In genomic region chr19:48905664-48906063, GRCh38 we compare ENCODE assay signal across 27 cellular contexts. TPM values are rescaled to one million over a fixed set of nuclear protein-coding genes. Genes with fewer than 3 reads are reported as not detected.
DNase-seq lines count a peak whose midpoint lies in the region; ATAC-seq, FAIRE-seq and TF ChIP-seq lines count a peak whose summit lies in the region.
"Had no signal": no experiment of that assay in that cellular context is flagged by ENCODE, and none has a peak within 500 bp of the region (broad histone marks: within the 10 kb centered on the region; RNA-seq: fewer than 3 reads in every experiment).

No MANE protein-coding gene starts in this region.

- no peak overlapping the region for H3K9ac ChIP-seq in parathyroid adenoma
- H3K9ac ChIP-seq: KMS-11 had no signal

- no peaks in the 10 kb centered on the region for H3K9me3 ChIP-seq in parathyroid adenoma (ENCODE audit: control insufficient read depth, low read length)
- H3K9me3 ChIP-seq in upper lobe of left lung, result no peaks in the 10 kb centered on the region
- no peaks in the 10 kb centered on the region for H3K9me3 ChIP-seq in pancreas
- H3K9me3 ChIP-seq: Caco-2 had no signal

- TF ChIP-seq POLR2A in upper lobe of left lung (IDR thresholded peaks at IDR 0.05), result no peak

- TF ChIP-seq CTCF in RWPE1 (conservative IDR thresholded peaks at IDR 0.05; ENCODE audit: low read depth) (no peak), parathyroid adenoma (IDR thresholded peaks at IDR 0.05) (no peak), upper lobe of left lung (IDR thresholded peaks at IDR 0.05) (no peak), pancreas (IDR thresholded peaks at IDR 0.05) (no peak)

- CTCF ChIA-PET in RWPE1 (lab: Yijun Ruan, JAX), result interaction anchor here (0.6 to 0.7 kb wide), 2 partner anchors 64 to 166 kb away, joined by 4 read pairs; no protein-coding TSS in a partner anchor

- H3K27ac ChIP-seq in RWPE1 (peak overlapping the region; percentile 15; the same call in 1 of the 2 replicates), parathyroid adenoma (peak overlapping the region; percentile 93), upper lobe of left lung (peak overlapping the region; percentile 38 to 57 (median 51)), pancreas (no peak overlapping the region)
- H3K27ac ChIP-seq: KMS-11 had no signal

- H3K27me3 ChIP-seq in parathyroid adenoma (ENCODE audit: control insufficient read depth, insufficient read depth, low read length) (no peaks in the 10 kb centered on the region), upper lobe of left lung (no peaks in the 10 kb centered on the region), pancreas (no peaks in the 10 kb centered on the region)

- no peak overlapping the region for H3K4me2 ChIP-seq in parathyroid adenoma (ENCODE audit: low read length)
- H3K4me2 ChIP-seq: KMS-11 had no signal

- intact Hi-C loops in pancreas (cut with DNase I), result no loop called here

- 82 to 93% methylated on average over 9 to 14 of the region's 14 CpGs for WGBS in upper lobe of left lung, 2 donors
- 91 to 95% methylated on average over 14 of the region's 14 CpGs for WGBS in pancreas, 2 donors

- FAIRE-seq in pancreas (lab: Jason Lieb, UNC), result no peak
- FAIRE-seq: GM12878 had no signal

- peaks cover 18% of the 10 kb centered on the region for H3K79me2 ChIP-seq in parathyroid adenoma

- no peak for TF ChIP-seq EP300 in upper lobe of left lung (IDR thresholded peaks at IDR 0.05)

- H3K4me1 ChIP-seq in parathyroid adenoma (peaks cover 39% of the 10 kb centered on the region), upper lobe of left lung (peaks cover 39 to 50% (median 48%) of the 10 kb centered on the region in 4 donors), pancreas (peaks cover 0 to 10% (median 9%) of the 10 kb centered on the region in 3 donors)

- H3K36me3 ChIP-seq in parathyroid adenoma (ENCODE audit: control insufficient read depth, insufficient read depth, low read length) (no peaks in the 10 kb centered on the region), upper lobe of left lung (peaks cover 9 to 78% (median 42%) of the 10 kb centered on the region in 4 donors), pancreas (peaks cover 0 to 13% (median 12%) of the 10 kb centered on the region in 3 donors)

- no peak overlapping the region for H2AFZ ChIP-seq in parathyroid adenoma

- ATAC-seq in upper lobe of left lung (ENCODE audit: low FRiP score in 2 of 2) (no peak), pancreas (no peak)
- ATAC-seq: CD8-positive, alpha-beta T cell; GM12878; HCT116; Panc1 had no signal

- DNase-seq in RWPE1 (ENCODE audit: low spot score) (no peak), upper lobe of left lung (no peak), pancreas (no peak), NCI-H187 (lab: John Stamatoyannopoulos, UW) (no peak)
- DNase-seq: C1 segment of cervical spinal cord; Caco-2; CD8-positive, alpha-beta T cell; DMS 273 treated with DMSO at 0.1 percent for 48 hours; DMS79; EL; GDM1; GOT3; MM.1S; NCI-H1417; NCI-H1694; NCI-H2081; NCI-H2227 treated with DMSO at 0.1 percent for 48 hours; NCI-H69; SHP77 treated with DMSO at 0.1 percent for 48 hours had no signal

- POLR2A ChIA-PET in RWPE1 (lab: Yijun Ruan, JAX; ENCODE audit: low non-redundant PET), result no interaction called here

- H3K4me3 ChIP-seq in parathyroid adenoma (ENCODE audit: low read depth, low read length) (no peak overlapping the region), upper lobe of left lung (no peak overlapping the region), pancreas (no peak overlapping the region)
- H3K4me3 ChIP-seq: GM12878 had no signal

RNA-seq across cellular contexts. Expression of gene NUCB1, which starts 5.6 kb away (rescaled TPM):
- total RNA-seq in upper lobe of left lung (100 to 1,000 TPM; 278 to 463 (median 341) TPM), pancreas (100 to 1,000 TPM in 2 of 6 donors, 10 to 100 TPM in 4; 60.9 to 136 (median 79.8) TPM)
- 100 to 1,000 TPM; 103 to 118 TPM for polyA plus RNA-seq in pancreas

RNA-seq across cellular contexts. Expression of gene TULP2, which starts 7.1 kb away (rescaled TPM):
- total RNA-seq in upper lobe of left lung (1 to 10 TPM in 1 of 6 donors, under 1 TPM in 2, not detected in 3; 0.30 to 4.9 (median 0.86) TPM), pancreas (under 1 TPM in 1 of 6 donors, not detected in 5; 0.35 TPM)
- polyA plus RNA-seq in pancreas, result not detected
- total RNA-seq: A673; CD8-positive, alpha-beta T cell; NCI-H460 had no signal
- polyA plus RNA-seq: IgD-negative memory B cell had no signal

RNA-seq across cellular contexts. Expression of gene DHDH, which starts 27.8 kb away (rescaled TPM):
- total RNA-seq in upper lobe of left lung (1 to 10 TPM; 1.9 to 6.3 (median 2.8) TPM), pancreas (under 1 TPM in 1 of 6 donors, not detected in 5; 0.28 TPM)
- 1 to 10 TPM in 1 of 2 donors, under 1 TPM in 1; 0.30 to 1.0 TPM for polyA plus RNA-seq in pancreas
- total RNA-seq: A673, GM12878, NCI-H460 had no signal

RNA-seq across cellular contexts. Expression of gene PPP1R15A, which starts 33.4 kb away (rescaled TPM):
- total RNA-seq in upper lobe of left lung, result 100 to 1,000 TPM in 5 of 6 donors, 10 to 100 TPM in 1; 96.2 to 194 (median 114) TPM
- total RNA-seq in pancreas, result 10 to 100 TPM in 5 of 6 donors, 1 to 10 TPM in 1; 8.1 to 20.6 (median 12.4) TPM
- 10 to 100 TPM; 28.2 to 53.2 TPM for polyA plus RNA-seq in pancreas

RNA-seq across cellular contexts. Expression of gene PLEKHA4, which starts 37.2 kb away (rescaled TPM):
- 10 to 100 TPM in 5 of 6 donors, 1 to 10 TPM in 1; 6.3 to 34.9 (median 21.2) TPM for total RNA-seq in upper lobe of left lung
- total RNA-seq in pancreas, result 10 to 100 TPM in 2 of 6 donors, 1 to 10 TPM in 4; 5.9 to 19.7 (median 8.7) TPM
- 10 to 100 TPM; 18.2 to 28.3 TPM for polyA plus RNA-seq in pancreas

Comparison
In these comparisons a context has a peak if more than half of its experiments do, and no peak if none do; other contexts are left out.
1. H3K27ac ChIP-seq: peak in RWPE1 (single experiment), parathyroid adenoma (single experiment) and upper lobe of left lung (4 of 4); none in pancreas (0 of 4).